Comparison of ENCODE assay signal across 8 cellular contexts in genomic region chr5:2806176-2806575, GRCh38. TPM values are rescaled to one million over a fixed set of nuclear protein-coding genes. Genes with fewer than 3 reads are reported as not detected.
"Had no signal": no experiment of that assay in that cellular context is flagged by ENCODE, and none has a peak within 500 bp of the region (broad histone marks: within the 10 kb centered on the region; RNA-seq: fewer than 3 reads in every experiment).

No MANE protein-coding gene starts in this region.

- DNase-seq: H7, HFFc6 had no signal

- H3K36me3 ChIP-seq: HAP-1 had no signal

- H3K9me3 ChIP-seq: HAP-1 had no signal

- FAIRE-seq: HepG2 had no signal

- H3K4me3 ChIP-seq: GM23338, HAP-1 had no signal

- H3K27ac ChIP-seq: HL-60 had no signal

- H2AFZ ChIP-seq: GM23338 had no signal

- H3K4me2 ChIP-seq: GM23338 had no signal

- H3K4me1 ChIP-seq: HAP-1 had no signal

RNA-seq across cellular contexts. Expression of gene IRX2, which starts 54.7 kb away (rescaled TPM):
- total RNA-seq: H4, HepG2 had no signal
- polyA plus RNA-seq: HepG2, IgD-negative memory B cell had no signal
